9 cellular contexts compared by ENCODE assay signal in genomic region chr4:76211769-76212168, GRCh38. TPM values are rescaled to one million over a fixed set of nuclear protein-coding genes. Genes with fewer than 3 reads are reported as not detected.
DNase-seq lines count a peak whose midpoint lies in the region; ATAC-seq, FAIRE-seq and TF ChIP-seq lines count a peak whose summit lies in the region.
"Had no signal": no experiment of that assay in that cellular context is flagged by ENCODE, and none has a peak within 500 bp of the region (broad histone marks: within the 10 kb centered on the region; RNA-seq: fewer than 3 reads in every experiment).

No MANE protein-coding gene starts in this region.

- POLR2A ChIA-PET in MCF 10A (lab: Yijun Ruan, JAX): interaction anchor here (0.7 to 10.1 kb wide), 13 partner anchors 8 to 176 kb away, joined by 3 to 90 read pairs (median 6); partner anchors contain the start of gene STBD1

- CTCF ChIA-PET in MCF 10A (lab: Yijun Ruan, JAX): interaction anchor here (0.6 to 2.1 kb wide), 4 partner anchors 18 to 217 kb away, joined by 3 to 10 read pairs (median 3); no protein-coding TSS in a partner anchor

- H3K36me3 Mint-ChIP-seq in MCF 10A (ENCODE audit: insufficient read depth, unreplicated experiment): peaks cover 8% of the 10 kb centered on the region
- no peaks in the 10 kb centered on the region for H3K36me3 Mint-ChIP-seq in stimulated activated memory B cell treated with anti-CD40 and anti-IgM and Interleukin-4, amounts not matched to agents 10 μg/mL and 1 μg/mL and 100 μg/mL, for 72 hours

- no peak for FAIRE-seq in urothelium cell line (lab: Jason Lieb, UNC)
- FAIRE-seq: GM12892 had no signal

- no peaks in the 10 kb centered on the region for H3K9me3 Mint-ChIP-seq in MCF 10A (ENCODE audit: unreplicated experiment)
- no peaks in the 10 kb centered on the region for H3K9me3 Mint-ChIP-seq in stimulated activated memory B cell treated with anti-CD40 and anti-IgM and Interleukin-4, amounts not matched to agents 10 μg/mL and 1 μg/mL and 100 μg/mL, for 72 hours

- no peak for DNase-seq in HFF-Myc (ENCODE audit: extremely low read depth, low read depth)
- no peak for DNase-seq in MCF 10A (ENCODE audit: unreplicated experiment)
- DNase-seq in lower leg skin (ENCODE audit: low spot score in 2 of 2): no peak
- DNase-seq in head of caudate nucleus: no peak
- no peak for DNase-seq in cerebellar nuclear complex (lab: John Stamatoyannopoulos, UW)
- DNase-seq in urothelium cell line (ENCODE audit: low spot score): no peak

- no peaks in the 10 kb centered on the region for H3K27me3 Mint-ChIP-seq in MCF 10A (ENCODE audit: insufficient read depth, unreplicated experiment)
- H3K27me3 Mint-ChIP-seq in stimulated activated memory B cell treated with anti-CD40 and anti-IgM and Interleukin-4, amounts not matched to agents 10 μg/mL and 1 μg/mL and 100 μg/mL, for 72 hours: no peaks in the 10 kb centered on the region

- no peak for TF ChIP-seq POLR2A in lower leg skin (IDR thresholded peaks at IDR 0.05)

- intact Hi-C loops in MCF 10A (cut with micrococcal nuclease) (loop anchor here (2.0 to 5.0 kb wide), 2 partner anchors 31 to 96 kb away; partner anchors contain the start of gene STBD1), lower leg skin (cut with DNase I; ENCODE audit: low total_unique reads) (no loop called here), head of caudate nucleus (cut with DNase I) (loop anchor here (5.0 kb wide), 1 partner anchor 866 kb away; the partner anchor contains the start of gene CCNI)

- BruUV-seq in MCF 10A (replicated peaks; lab: Mats Ljungman, UMichigan): no TSS peak

- 66 to 70% methylated on average over 2 of the region's 2 CpGs for WGBS in lower leg skin, 2 donors

- no peak for ATAC-seq in stimulated activated memory B cell treated with anti-CD40 and anti-IgM and Interleukin-4, amounts not matched to agents 10 μg/mL and 1 μg/mL and 100 μg/mL, for 72 hours
- no peak for ATAC-seq in HG03432 (IDR thresholded peaks at IDR 0.05; ENCODE audit: unreplicated experiment)

- peak overlapping the region; percentile 74 for H3K4me3 Mint-ChIP-seq in MCF 10A (ENCODE audit: unreplicated experiment)
- H3K4me3 Mint-ChIP-seq in stimulated activated memory B cell treated with anti-CD40 and anti-IgM and Interleukin-4, amounts not matched to agents 10 μg/mL and 1 μg/mL and 100 μg/mL, for 72 hours: no peak overlapping the region

- H3K4me3 ChIP-seq in HFF-Myc (replicated peaks; ENCODE audit: low read depth, low read length) (peak overlapping the region; percentile 67), lower leg skin (ENCODE audit: low read depth, poor library complexity, severe bottlenecking) (peak overlapping the region; percentile 1)

- H3K27ac Mint-ChIP-seq in MCF 10A (ENCODE audit: low read depth, unreplicated experiment): peak overlapping the region; percentile 78
- H3K27ac Mint-ChIP-seq in stimulated activated memory B cell treated with anti-CD40 and anti-IgM and Interleukin-4, amounts not matched to agents 10 μg/mL and 1 μg/mL and 100 μg/mL, for 72 hours: peak overlapping the region; percentile 81

- TF ChIP-seq CTCF in HFF-Myc (IDR thresholded peaks at IDR 0.05; ENCODE audit: low read depth, low read length, missing control alignments) (no peak), MCF 10A (IDR thresholded peaks at IDR 0.05; ENCODE audit: unreplicated experiment) (no peak), lower leg skin (IDR thresholded peaks at IDR 0.05) (no peak)

- H3K4me1 Mint-ChIP-seq in MCF 10A (ENCODE audit: insufficient read depth, unreplicated experiment): peaks cover 45% of the 10 kb centered on the region
- H3K4me1 Mint-ChIP-seq in stimulated activated memory B cell treated with anti-CD40 and anti-IgM and Interleukin-4, amounts not matched to agents 10 μg/mL and 1 μg/mL and 100 μg/mL, for 72 hours: peaks cover 64% of the 10 kb centered on the region

RNA-seq across cellular contexts. Expression of gene SCARB2, which starts 1.9 kb away (rescaled TPM):
- total RNA-seq in MCF 10A (2022): 67.2 and 71.4 TPM in 2 replicates
- 100 to 1,000 TPM in 1 of 4 donors, 10 to 100 TPM in 3; 74.9 to 111 (median 82.8) TPM for total RNA-seq in lower leg skin

RNA-seq across cellular contexts. Expression of gene FAM47E, which starts 39.8 kb away (rescaled TPM):
- 1.0 TPM in 2 replicates for total RNA-seq in MCF 10A (2022)
- 1 to 10 TPM in 2 of 4 donors, under 1 TPM in 1, not detected in 1; 0.62 to 4.7 (median 1.3) TPM for total RNA-seq in lower leg skin
